18 cellular contexts compared by ENCODE assay signal in the genomic region with DNA sequence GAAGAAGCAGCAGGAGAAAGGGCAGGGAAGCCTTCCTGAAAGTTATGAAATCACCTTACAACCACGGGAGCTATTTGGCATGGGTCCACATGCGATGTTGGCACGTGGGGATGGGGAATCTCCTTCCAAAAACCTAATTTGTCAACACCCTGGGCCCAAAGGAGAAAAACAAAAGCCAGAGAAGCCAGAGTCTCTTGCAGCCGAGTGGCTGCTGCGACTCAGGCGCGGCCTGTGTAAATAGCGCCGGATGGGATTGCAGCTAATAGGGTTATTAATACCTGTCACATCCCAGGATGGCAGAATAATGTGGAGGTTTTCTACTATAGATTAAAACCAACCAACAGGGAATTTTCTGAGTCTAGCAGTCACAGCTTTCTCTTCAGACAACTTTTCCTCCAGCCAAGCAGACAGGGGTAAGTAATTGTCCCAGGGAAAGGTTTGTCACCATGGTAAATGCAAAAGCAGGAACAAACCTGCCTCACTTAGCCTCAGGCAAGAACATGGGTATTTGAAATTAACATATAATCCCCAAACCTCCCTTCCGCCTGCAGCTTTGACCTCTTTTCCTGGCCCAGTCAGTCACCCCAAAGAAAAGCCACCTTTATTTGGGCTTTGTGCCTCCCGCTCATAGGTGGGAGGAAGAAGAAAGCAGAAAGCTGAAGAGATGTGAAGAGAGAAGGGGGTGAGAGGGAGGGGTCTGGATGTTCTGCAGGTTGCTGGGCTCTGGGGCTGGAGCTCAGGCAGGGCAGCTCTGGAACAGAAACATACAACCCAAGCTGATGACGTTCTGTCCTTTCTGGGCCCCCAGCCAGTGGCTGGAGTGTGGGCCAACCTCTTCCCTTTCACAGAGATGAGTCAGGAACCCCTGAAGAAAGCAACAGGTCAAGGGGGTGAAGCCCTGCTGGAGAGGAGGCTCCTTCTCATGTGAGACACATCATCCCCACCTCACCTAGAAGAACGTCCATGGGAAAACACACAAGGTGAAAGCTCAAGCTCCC.
DNase-seq lines count a peak whose midpoint lies in the region; FAIRE-seq and TF ChIP-seq lines count a peak whose summit lies in the region.
"Had no signal": no experiment of that assay in that cellular context is flagged by ENCODE, and none has a peak within 500 bp of the region (broad histone marks: within the 10 kb centered on the region; RNA-seq: fewer than 3 reads in every experiment).

No MANE protein-coding gene starts in this region.

- FAIRE-seq in GM12892 (lab: Jason Lieb, UNC): no peak
- FAIRE-seq: RCC 7860 had no signal

- no peaks in the 10 kb centered on the region for H3K36me3 ChIP-seq in BLaER1
- H3K36me3 ChIP-seq in MG63: no peaks in the 10 kb centered on the region
- no peaks in the 10 kb centered on the region for H3K36me3 ChIP-seq in left ventricle myocardium inferior
- H3K36me3 ChIP-seq: gastroesophageal sphincter had no signal

- no peaks in the 10 kb centered on the region for H3K36me3 Mint-ChIP-seq in activated CD4-positive, alpha-beta memory T cell treated with anti-CD3 and anti-CD28 coated beads, Interleukin-2, amount 10 ng/mL, durations not matched to agents 7 days and 5 days (ENCODE audit: low read depth)
- H3K36me3 Mint-ChIP-seq: activated naive CD4-positive, alpha-beta T cell treated with anti-CD3 and anti-CD28 coated beads, Interleukin-2, amount 50 U/mL, for 24 hours; CD8-positive, alpha-beta memory T cell had no signal

- intact Hi-C loops in left ventricle myocardium inferior (cut with micrococcal nuclease) (no loop called here), posterior cingulate gyrus (cut with DNase I) (no loop called here)

- H3K27me3 ChIP-seq in BLaER1: no peaks in the 10 kb centered on the region
- H3K27me3 ChIP-seq in MG63: no peaks in the 10 kb centered on the region
- H3K27me3 ChIP-seq in left ventricle myocardium inferior (ENCODE audit: low read depth): no peaks in the 10 kb centered on the region
- H3K27me3 ChIP-seq: testis had no signal

- H3K9me3 ChIP-seq in BLaER1 (peaks cover 24% of the 10 kb centered on the region), MG63 (peaks cover 3% of the 10 kb centered on the region), left ventricle myocardium inferior (replicated peaks) (peaks cover 25% of the 10 kb centered on the region)
- H3K9me3 ChIP-seq: testis had no signal

- CTCF ChIA-PET in activated CD4-positive, alpha-beta memory T cell treated with anti-CD3 and anti-CD28 coated beads, Interleukin-2, amount 10 ng/mL, durations not matched to agents 7 days and 5 days (lab: Charles Lee): interaction anchor here (0.6 kb wide), 1 partner anchor 264 kb away, joined by 3 read pairs; no protein-coding TSS in a partner anchor

- peaks cover 11% of the 10 kb centered on the region for H3K9me3 Mint-ChIP-seq in activated CD4-positive, alpha-beta memory T cell treated with anti-CD3 and anti-CD28 coated beads, Interleukin-2, amount 10 ng/mL, durations not matched to agents 7 days and 5 days

- H3K27me3 Mint-ChIP-seq in activated CD4-positive, alpha-beta memory T cell treated with anti-CD3 and anti-CD28 coated beads, Interleukin-2, amount 10 ng/mL, durations not matched to agents 7 days and 5 days: no peaks in the 10 kb centered on the region
- H3K27me3 Mint-ChIP-seq: activated CD4-positive, alpha-beta T cell treated with anti-CD3 and anti-CD28 coated beads, Interleukin-2, amount 10 ng/mL, durations not matched to agents 7 days and 5 days; activated naive CD4-positive, alpha-beta T cell treated with anti-CD3 and anti-CD28 coated beads, Interleukin-2, amount 50 U/mL, for 24 hours; CD8-positive, alpha-beta memory T cell had no signal

- H3K4me1 Mint-ChIP-seq in activated CD4-positive, alpha-beta memory T cell treated with anti-CD3 and anti-CD28 coated beads, Interleukin-2, amount 10 ng/mL, durations not matched to agents 7 days and 5 days: no peaks in the 10 kb centered on the region
- H3K4me1 Mint-ChIP-seq: activated CD4-positive, alpha-beta T cell treated with anti-CD3 and anti-CD28 coated beads, Interleukin-2, amount 10 ng/mL, durations not matched to agents 7 days and 5 days; activated naive CD4-positive, alpha-beta T cell treated with anti-CD3 and anti-CD28 coated beads, Interleukin-2, amount 50 U/mL, for 24 hours; CD8-positive, alpha-beta memory T cell; naive thymus-derived CD4-positive, alpha-beta T cell had no signal

- TF ChIP-seq POLR2A in GM12892 (IDR thresholded peaks at IDR 0.05; ENCODE audit: low read depth, low read length): no peak

- H3K4me1 ChIP-seq in BLaER1: peaks cover 9% of the 10 kb centered on the region
- H3K4me1 ChIP-seq in left ventricle myocardium inferior: peaks cover 8% of the 10 kb centered on the region
- H3K4me1 ChIP-seq: gastroesophageal sphincter, testis had no signal

- H3K4me3 ChIP-seq in BLaER1 (no peak overlapping the region), MG63 (no peak overlapping the region), left ventricle myocardium inferior (no peak overlapping the region)
- H3K4me3 ChIP-seq: dorsolateral prefrontal cortex, gastroesophageal sphincter, lung, testis had no signal

- no peak overlapping the region for H3K27ac Mint-ChIP-seq in activated CD4-positive, alpha-beta memory T cell treated with anti-CD3 and anti-CD28 coated beads, Interleukin-2, amount 10 ng/mL, durations not matched to agents 7 days and 5 days
- H3K27ac Mint-ChIP-seq: activated CD4-positive, alpha-beta T cell treated with anti-CD3 and anti-CD28 coated beads, Interleukin-2, amount 10 ng/mL, durations not matched to agents 7 days and 5 days; activated naive CD4-positive, alpha-beta T cell treated with anti-CD3 and anti-CD28 coated beads, Interleukin-2, amount 50 U/mL, for 24 hours; naive thymus-derived CD4-positive, alpha-beta T cell had no signal

- DNase-seq in MG63 (peak; percentile 72), NCI-H82 (lab: John Stamatoyannopoulos, UW) (peak; percentile 72), left ventricle myocardium inferior (peak; percentile 42), posterior cingulate gyrus (no peak), GM12892 (ENCODE audit: insufficient read length) (no peak), NCI-H226 (no peak)
- DNase-seq in activated CD4-positive, alpha-beta memory T cell treated with anti-CD3 and anti-CD28 coated beads, Interleukin-2, amount 10 ng/mL, durations not matched to agents 7 days and 5 days: no peak
- DNase-seq: activated CD4-positive, alpha-beta T cell treated with anti-CD3 and anti-CD28 coated beads, Interleukin-2, amount 10 ng/mL, durations not matched to agents 7 days and 5 days; CD8-positive, alpha-beta memory T cell; erythroblast; naive thymus-derived CD4-positive, alpha-beta T cell; testis had no signal

- H3K4me2 ChIP-seq in BLaER1: peak overlapping the region; percentile 1; the same call in 1 of the 2 replicates

- no peak overlapping the region for H3K9ac ChIP-seq in BLaER1

- H3K27ac ChIP-seq in BLaER1: no peak overlapping the region
- H3K27ac ChIP-seq in left ventricle myocardium inferior (replicated peaks): no peak overlapping the region
- H3K27ac ChIP-seq: dorsolateral prefrontal cortex, gastroesophageal sphincter, testis had no signal

- TF ChIP-seq CTCF in left ventricle myocardium inferior (IDR thresholded peaks at IDR 0.05; ENCODE audit: borderline replicate concordance): no peak

- no peaks in the 10 kb centered on the region for H4K20me1 ChIP-seq in BLaER1

- H3K4me3 Mint-ChIP-seq in activated CD4-positive, alpha-beta memory T cell treated with anti-CD3 and anti-CD28 coated beads, Interleukin-2, amount 10 ng/mL, durations not matched to agents 7 days and 5 days: no peak overlapping the region
- H3K4me3 Mint-ChIP-seq: activated CD4-positive, alpha-beta T cell treated with anti-CD3 and anti-CD28 coated beads, Interleukin-2, amount 10 ng/mL, durations not matched to agents 7 days and 5 days; activated naive CD4-positive, alpha-beta T cell treated with anti-CD3 and anti-CD28 coated beads, Interleukin-2, amount 50 U/mL, for 24 hours; CD8-positive, alpha-beta memory T cell; naive thymus-derived CD4-positive, alpha-beta T cell had no signal

- POLR2A ChIA-PET in activated CD4-positive, alpha-beta memory T cell treated with anti-CD3 and anti-CD28 coated beads, Interleukin-2, amount 10 ng/mL, durations not matched to agents 7 days and 5 days (lab: Charles Lee): no interaction called here

Comparison
In these comparisons a context has a peak if more than half of its experiments do, and no peak if none do; other contexts are left out.
1. DNase-seq: peak in MG63 (single experiment), NCI-H82 (single experiment) and left ventricle myocardium inferior (single experiment); none in activated CD4-positive, alpha-beta memory T cell treated with anti-CD3 and anti-CD28 coated beads, Interleukin-2, amount 10 ng/mL, durations not matched to agents 7 days and 5 days (single experiment), posterior cingulate gyrus (0 of 10), GM12892 (single experiment) and NCI-H226 (single experiment).